In the genomic region with DNA sequence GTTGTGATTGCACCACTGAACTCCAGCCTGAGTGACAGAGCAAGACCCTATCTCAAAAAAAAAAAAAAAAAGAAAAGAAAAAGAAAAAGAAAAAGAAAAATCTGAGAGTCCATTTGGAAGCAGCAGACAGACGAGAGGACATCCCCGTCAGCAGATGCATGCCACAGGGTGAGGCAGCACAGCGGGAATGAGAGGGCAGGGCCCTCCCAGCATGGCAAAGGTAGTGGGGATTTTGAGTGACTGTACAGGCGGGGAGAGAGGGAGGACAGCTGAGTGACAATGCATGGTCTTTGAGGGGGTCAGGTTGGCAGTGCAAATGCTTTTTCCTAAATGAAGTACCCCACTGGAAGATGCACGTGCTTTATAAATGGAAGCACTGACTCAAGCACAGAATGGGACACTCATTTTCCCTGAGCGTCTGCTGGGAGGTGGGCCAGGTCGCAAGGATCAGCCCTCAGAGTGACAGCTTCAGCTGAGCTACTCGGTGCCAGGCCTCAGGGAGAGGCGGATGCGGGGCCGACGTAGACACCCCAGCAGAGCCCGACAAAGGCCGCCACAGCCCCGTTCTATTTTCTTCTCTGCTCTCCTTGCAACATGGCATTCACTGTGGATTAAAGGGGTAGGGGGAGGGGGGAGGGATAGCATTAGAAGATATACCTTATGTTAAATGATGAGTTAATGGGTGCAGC, we compare ENCODE assay signal across 16 cellular contexts.
DNase-seq lines count a peak whose midpoint lies in the region; ATAC-seq and TF ChIP-seq lines count a peak whose summit lies in the region.
"Had no signal": no experiment of that assay in that cellular context is flagged by ENCODE, and none has a peak within 500 bp of the region (broad histone marks: within the 10 kb centered on the region; RNA-seq: fewer than 3 reads in every experiment).

No MANE protein-coding gene starts in this region.

- no peaks in the 10 kb centered on the region for H3K9me3 ChIP-seq in upper lobe of right lung
- H3K9me3 ChIP-seq: BLaER1 treated with 17β-estradiol and CSF1 and Interleukin-3, amounts not matched to agents 10 nM and 100 nM; HAP-1; SJSA1 had no signal

- no peak for ATAC-seq in upper lobe of right lung
- no peak for ATAC-seq in HG03432 (IDR thresholded peaks at IDR 0.05; ENCODE audit: unreplicated experiment)

- H3K36me3 ChIP-seq in upper lobe of right lung: no peaks in the 10 kb centered on the region
- H3K36me3 ChIP-seq: BLaER1 treated with 17β-estradiol and CSF1 and Interleukin-3, amounts not matched to agents 10 nM and 100 nM; HAP-1; SJSA1 had no signal

- H3K27me3 ChIP-seq in upper lobe of right lung: no peaks in the 10 kb centered on the region
- H3K27me3 ChIP-seq: SJSA1 had no signal

- intact Hi-C loops in upper lobe of right lung (cut with DNase I): no loop called here

- no peaks in the 10 kb centered on the region for H3K4me1 ChIP-seq in upper lobe of right lung
- H3K4me1 ChIP-seq: HAP-1, SJSA1 had no signal

- H3K4me3 ChIP-seq in upper lobe of right lung: no peak overlapping the region
- H3K4me3 ChIP-seq: BLaER1 treated with 17β-estradiol and CSF1 and Interleukin-3, amounts not matched to agents 10 nM and 100 nM; HAP-1; SJSA1 had no signal

- DNase-seq in inferior parietal cortex (ENCODE audit: extremely low spot score) (peak; percentile 8), pons (ENCODE audit: low spot score) (peak; percentile 51), upper lobe of right lung (peak; percentile 35), NCI-H2081 treated with DMSO at 0.1 percent for 48 hours (lab: John Stamatoyannopoulos, UW) (no peak), GM20000 (ENCODE audit: low spot score) (no peak)
- DNase-seq: COR-L47, DMS53, Karpas-422, NCI-H1436, NCI-H748 treated with DMSO at 0.1 percent for 48 hours, PC-3 had no signal

- TF ChIP-seq CTCF in upper lobe of right lung (IDR thresholded peaks at IDR 0.05) (no peak), GM20000 (IDR thresholded peaks at IDR 0.05; ENCODE audit: extremely low read depth, missing control alignments) (no peak)

- H3K27ac ChIP-seq in angular gyrus (ENCODE audit: low read depth, low read length) (peak overlapping the region; percentile 54), upper lobe of right lung (no peak overlapping the region)
- H3K27ac ChIP-seq: BLaER1 treated with 17β-estradiol and CSF1 and Interleukin-3, amounts not matched to agents 10 nM and 100 nM; SJSA1 had no signal

Comparison
In these comparisons a context has a peak if more than half of its experiments do, and no peak if none do; other contexts are left out.
1. DNase-seq: peak in inferior parietal cortex (single experiment), pons (single experiment) and upper lobe of right lung (single experiment); none in NCI-H2081 treated with DMSO at 0.1 percent for 48 hours (single experiment) and GM20000 (single experiment).